Comparison of ENCODE assay signal across 1 cellular context in genomic region chr18:67456691-67457090, GRCh38.
TF ChIP-seq lines count a peak whose summit lies in the region.

No MANE protein-coding gene starts in this region.

TF ChIP-seq in GM23338, 12 proteins besides CTCF, POLR2A, EP300 and RAD21 (continued from another document):
- TF ChIP-seq ZNF462 (CRISPR knock-in tag; IDR thresholded peaks at IDR 0.05) (no peak), EZH2phosphoT487 (IDR thresholded peaks at IDR 0.05; ENCODE audit: unreplicated experiment) (no peak), ZNF331 (CRISPR knock-in tag; IDR thresholded peaks at IDR 0.05; ENCODE audit: low read depth) (no peak)
